ENCODE assay signal across 16 cellular contexts in the genomic region with DNA sequence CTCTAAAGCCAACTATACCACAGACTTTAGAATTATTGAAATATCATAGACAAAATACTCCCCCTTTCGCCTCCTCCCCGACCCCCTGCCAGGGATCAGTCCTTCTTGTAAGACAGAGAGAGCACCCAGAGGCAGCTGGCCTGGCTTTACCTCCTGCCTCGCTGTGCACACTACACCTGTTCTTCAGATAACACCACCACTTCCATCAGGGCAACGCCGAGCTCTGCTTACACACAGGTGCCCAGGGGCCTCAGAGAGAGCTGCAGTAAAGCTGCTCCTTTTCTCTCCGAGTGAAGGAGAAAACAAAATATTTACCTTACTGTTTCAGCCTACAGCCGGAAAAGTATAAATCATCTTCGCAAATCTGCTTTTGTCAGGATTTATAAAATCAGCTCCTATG.
DNase-seq lines count a peak whose midpoint lies in the region; ATAC-seq and TF ChIP-seq lines count a peak whose summit lies in the region.
"Had no signal": no experiment of that assay in that cellular context is flagged by ENCODE, and none has a peak within 500 bp of the region (broad histone marks: within the 10 kb centered on the region; RNA-seq: fewer than 3 reads in every experiment).

No MANE protein-coding gene starts in this region.

- no peak for TF ChIP-seq POLR2A in suprapubic skin (IDR thresholded peaks at IDR 0.05)

- no peaks in the 10 kb centered on the region for H3K9me3 ChIP-seq in BLaER1 treated with 17β-estradiol and CSF1 and Interleukin-3, amounts not matched to agents 10 nM and 100 nM (replicated peaks in 1 of 11)
- no peaks in the 10 kb centered on the region for H3K9me3 ChIP-seq in suprapubic skin
- H3K9me3 ChIP-seq: ascending aorta, BE2C, MG63 had no signal

- H3K27me3 Mint-ChIP-seq in naive B cell = no peaks in the 10 kb centered on the region

- peak; percentile 57 for DNase-seq in NCI-H1092 (lab: John Stamatoyannopoulos, UW)
- DNase-seq in NCI-H774 (lab: John Stamatoyannopoulos, UW) = peak; percentile 79
- DNase-seq in naive B cell = no peak
- no peak for DNase-seq in EL
- DNase-seq in NCI-H524 treated with DMSO at 0.1 percent for 48 hours (lab: John Stamatoyannopoulos, UW) = no peak
- DNase-seq in suprapubic skin (ENCODE audit: low spot score in 2 of 2) = no peak
- no peak for DNase-seq in germinal center (ENCODE audit: low spot score)
- DNase-seq: activated T-cell treated with anti-CD3 and anti-CD28 coated beads, Interleukin-2, amount 50 U/mL, for 1 hour; BE2C; mesendoderm; MG63; retina had no signal

- H3K9ac ChIP-seq in BLaER1 treated with 17β-estradiol and CSF1 and Interleukin-3, amounts not matched to agents 10 nM and 100 nM = peak overlapping the region in 3 of 11 experiments; percentile 5 to 19 (median 18); a peak in 3 of 22 replicates

- peak overlapping the region in 3 of 8 donors; percentile 11 to 72 (median 30) for H3K4me3 Mint-ChIP-seq in naive B cell
- H3K4me3 Mint-ChIP-seq: WTC11 had no signal

- TF ChIP-seq EP300 in suprapubic skin (IDR thresholded peaks at IDR 0.05) = no peak

- no peak for TF ChIP-seq CTCF in suprapubic skin (IDR thresholded peaks at IDR 0.05)

- H3K36me3 ChIP-seq in BLaER1 treated with 17β-estradiol and CSF1 and Interleukin-3, amounts not matched to agents 10 nM and 100 nM = peaks cover 10 to 87% (median 63%) of the 10 kb centered on the region in 11 experiments; a peak in 20 of 22 replicates
- no peaks in the 10 kb centered on the region for H3K36me3 ChIP-seq in suprapubic skin
- H3K36me3 ChIP-seq: BE2C had no signal

- peak overlapping the region in 3 of 11 experiments; percentile 9 to 30 (median 18); a peak in 2 of 22 replicates for H3K27ac ChIP-seq in BLaER1 treated with 17β-estradiol and CSF1 and Interleukin-3, amounts not matched to agents 10 nM and 100 nM
- H3K27ac ChIP-seq in suprapubic skin = no peak overlapping the region
- H3K27ac ChIP-seq: ascending aorta had no signal

- peaks cover 3 to 100% (median 75%) of the 10 kb centered on the region in 11 experiments; a peak in 21 of 22 replicates for H4K20me1 ChIP-seq in BLaER1 treated with 17β-estradiol and CSF1 and Interleukin-3, amounts not matched to agents 10 nM and 100 nM

- 88% methylated on average over 8 of the region's 8 CpGs for WGBS in suprapubic skin

- peaks cover 41 to 49% (median 45%) of the 10 kb centered on the region in 3 donors for H3K4me1 Mint-ChIP-seq in naive B cell

- peak overlapping the region; percentile 65 to 81 (median 73) for H3K4me2 ChIP-seq in BLaER1 treated with 17β-estradiol and CSF1 and Interleukin-3, amounts not matched to agents 10 nM and 100 nM

- H3K4me1 ChIP-seq in BLaER1 treated with 17β-estradiol and CSF1 and Interleukin-3, amounts not matched to agents 10 nM and 100 nM = peaks cover 66 to 85% (median 76%) of the 10 kb centered on the region in 10 experiments
- peaks cover 12% of the 10 kb centered on the region for H3K4me1 ChIP-seq in suprapubic skin

- H3K4me3 ChIP-seq in BLaER1 treated with 17β-estradiol and CSF1 and Interleukin-3, amounts not matched to agents 10 nM and 100 nM = no peak overlapping the region
- H3K4me3 ChIP-seq in suprapubic skin = no peak overlapping the region
- H3K4me3 ChIP-seq: ascending aorta, MG63 had no signal

- no peaks in the 10 kb centered on the region for H3K36me3 Mint-ChIP-seq in naive B cell
- H3K36me3 Mint-ChIP-seq: WTC11 had no signal

- no peaks in the 10 kb centered on the region for H3K9me3 Mint-ChIP-seq in naive B cell
- H3K9me3 Mint-ChIP-seq: WTC11 had no signal

- ATAC-seq in naive B cell (ENCODE audit: low read depth in 2 of 2) = no peak
- ATAC-seq: SK-N-SH treated with all-trans-retinoic acid at 6 μM for 48 hours, WTC11 had no signal

- peak overlapping the region in 5 of 6 donors; percentile 3 to 92 (median 89) for H3K27ac Mint-ChIP-seq in naive B cell
- H3K27ac Mint-ChIP-seq: WTC11 had no signal

- H3K27me3 ChIP-seq in BLaER1 treated with 17β-estradiol and CSF1 and Interleukin-3, amounts not matched to agents 10 nM and 100 nM = no peaks in the 10 kb centered on the region
- no peaks in the 10 kb centered on the region for H3K27me3 ChIP-seq in suprapubic skin
- H3K27me3 ChIP-seq: ascending aorta, BE2C, MG63 had no signal

Comparison
In these comparisons a context has a peak if more than half of its experiments do, and no peak if none do; other contexts are left out.
1. DNase-seq: peak in NCI-H1092 (single experiment) and NCI-H774 (single experiment); none in naive B cell (single experiment), EL (single experiment), NCI-H524 treated with DMSO at 0.1 percent for 48 hours (single experiment), suprapubic skin (0 of 2) and germinal center (single experiment).